ENCODE assay signal across 1 cellular context in genomic region chr16:25121824-25122600, GRCh38.
TF ChIP-seq lines count a peak whose summit lies in the region.

No MANE protein-coding gene starts in this region.

TF ChIP-seq in HepG2, 621 proteins besides CTCF, POLR2A, EP300 and RAD21 (continued from another document):
- TF ChIP-seq ZHX1 (CRISPR knock-in tag; IDR thresholded peaks at IDR 0.05; ENCODE audit: low read depth) (no peak), ZNF672 (CRISPR knock-in tag; IDR thresholded peaks at IDR 0.05) (no peak), MAFK (conservative IDR thresholded peaks at IDR 0.05 in 1 of 2, IDR thresholded peaks at IDR 0.05 in 1 of 2; ENCODE audit: low read length in 2 of 2) (peak; percentile 89 to 90), ISX (CRISPR knock-in tag; conservative IDR thresholded peaks at IDR 0.05) (no peak)
- TF ChIP-seq, protein P1, sequence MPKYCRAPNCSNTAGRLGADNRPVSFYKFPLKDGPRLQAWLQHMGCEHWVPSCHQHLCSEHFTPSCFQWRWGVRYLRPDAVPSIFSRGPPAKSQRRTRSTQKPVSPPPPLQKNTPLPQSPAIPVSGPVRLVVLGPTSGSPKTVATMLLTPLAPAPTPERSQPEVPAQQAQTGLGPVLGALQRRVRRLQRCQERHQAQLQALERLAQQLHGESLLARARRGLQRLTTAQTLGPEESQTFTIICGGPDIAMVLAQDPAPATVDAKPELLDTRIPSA (CRISPR knock-in tag; IDR thresholded peaks at IDR 0.05; ENCODE audit: borderline replicate concordance) = no peak
TF ChIP-seq in HepG2: peak in this region for 2.
